In the genomic region with DNA sequence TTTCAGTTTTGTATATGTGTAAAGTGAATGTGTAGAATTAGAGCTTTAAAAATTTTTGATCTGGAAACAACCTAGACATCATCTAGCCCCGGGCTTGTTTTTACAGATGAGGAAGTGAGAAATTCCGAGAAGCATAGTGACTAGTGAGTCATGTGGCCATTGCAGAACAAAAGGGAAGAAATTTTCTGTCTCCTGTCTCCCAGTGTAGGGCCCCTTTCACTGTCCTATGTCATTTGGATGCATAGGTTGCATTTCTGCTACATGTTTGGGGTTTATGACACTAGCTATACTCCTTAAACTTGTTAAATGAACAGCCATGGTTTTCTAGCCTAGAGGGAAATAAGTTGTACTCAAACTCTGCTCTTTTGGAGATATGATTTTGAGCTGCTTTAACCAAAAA, we compare ENCODE assay signal across 8 cellular contexts.
DNase-seq lines count a peak whose midpoint lies in the region; ATAC-seq lines count a peak whose summit lies in the region.

No MANE protein-coding gene starts in this region.

- no peaks in the 10 kb centered on the region for H3K9me3 ChIP-seq in neuronal stem cell (replicated peaks in 1 of 2; ENCODE audit: control insufficient read depth in 2 of 2, insufficient read depth in 1 of 2, low read depth in 1 of 2, low read length in 2 of 2)

- no peak overlapping the region for H3K27ac ChIP-seq in neuronal stem cell (replicated peaks; ENCODE audit: low read length)

- no peak overlapping the region for H2BK12ac ChIP-seq in neuronal stem cell (ENCODE audit: low read length)

- no peak overlapping the region for H2BK15ac ChIP-seq in neuronal stem cell (ENCODE audit: low read length)

- no peaks in the 10 kb centered on the region for H3K36me3 ChIP-seq in neuronal stem cell (replicated peaks in 1 of 2; ENCODE audit: control insufficient read depth in 2 of 2, insufficient read depth in 2 of 2, low read length in 2 of 2)

- no peak overlapping the region for H2BK5ac ChIP-seq in neuronal stem cell (ENCODE audit: low read length)

- peaks cover 2 to 28% of the 10 kb centered on the region in 2 donors for H3K4me1 ChIP-seq in neuronal stem cell (ENCODE audit: control insufficient read depth in 2 of 2, insufficient read depth in 1 of 2, low read depth in 1 of 2, low read length in 2 of 2)

- H2BK120ac ChIP-seq in neuronal stem cell (ENCODE audit: low read depth, low read length), result no peak overlapping the region

- no peak overlapping the region for H4K91ac ChIP-seq in neuronal stem cell (ENCODE audit: low read depth, low read length, poor library complexity)

- no peak overlapping the region for H2AK5ac ChIP-seq in neuronal stem cell (ENCODE audit: low read depth, low read length)

- DNase-seq in stimulated activated naive CD4-positive, alpha-beta T cell (lab: John Stamatoyannopoulos, UW), result peak in 5 of 6 experiments; percentile 12 to 58 (median 55)
- DNase-seq in stimulated activated naive CD4-positive, alpha-beta T cell treated with Interleukin-2 at 50 U/mL for 16 hours (lab: John Stamatoyannopoulos, UW), result no peak
- peak; percentile 82 for DNase-seq in NOMO-1 treated with dmso at 0.1 percent for 144 hours (lab: John Stamatoyannopoulos, UW; ENCODE audit: unreplicated experiment)
- peak; percentile 43 for DNase-seq in dedifferentiated amniotic fluid mesenchymal stem cell (ENCODE audit: extremely low spot score)
- DNase-seq in neuronal stem cell (ENCODE audit: low spot score), result no peak
- DNase-seq in cortex of kidney (lab: John Stamatoyannopoulos, UW), result no peak
- DNase-seq in NCI-H1105 treated with DMSO at 0.1 percent for 48 hours (lab: John Stamatoyannopoulos, UW), result no peak

- H3K79me1 ChIP-seq in neuronal stem cell (ENCODE audit: low read depth, low read length), result no peaks in the 10 kb centered on the region

- H3K9ac ChIP-seq in neuronal stem cell (ENCODE audit: low read depth, low read length, poor library complexity), result no peak overlapping the region

- H3K18ac ChIP-seq in neuronal stem cell (ENCODE audit: low read length), result no peak overlapping the region

- H3K23ac ChIP-seq in neuronal stem cell (ENCODE audit: low read depth, low read length, poor library complexity), result no peak overlapping the region

- H4K8ac ChIP-seq in neuronal stem cell (ENCODE audit: low read depth, low read length), result no peak overlapping the region

- WGBS in neuronal stem cell (ENCODE audit: extremely low coverage in 2 of 2, insufficient read length in 2 of 2, insufficient replicate concordance in 1 of 2), 2 donors, result no CpG with 5 or more reads among the region's 2 CpGs

- no peak overlapping the region for H3K4me3 ChIP-seq in neuronal stem cell (ENCODE audit: low read length in 2 of 2)

- H3K27me3 ChIP-seq in neuronal stem cell (ENCODE audit: control insufficient read depth in 3 of 3, insufficient read depth in 3 of 3, low read depth in 1 of 3, low read length in 3 of 3), result no peaks in the 10 kb centered on the region

- no peak overlapping the region for H3K4ac ChIP-seq in neuronal stem cell (ENCODE audit: low read length)

- no peak overlapping the region for H3K14ac ChIP-seq in neuronal stem cell (ENCODE audit: low read length)

- peak; percentile 98 for ATAC-seq in HG02852 (IDR thresholded peaks at IDR 0.05; ENCODE audit: unreplicated experiment)

- no peak overlapping the region for H3K4me2 ChIP-seq in neuronal stem cell (ENCODE audit: insufficient read depth, low read length, poor library complexity, severe bottlenecking)

- peak overlapping the region; percentile 87 for H2AFZ ChIP-seq in neuronal stem cell (ENCODE audit: low read length)

Comparison
In these comparisons a context has a peak if more than half of its experiments do, and no peak if none do; other contexts are left out.
1. DNase-seq: peak in stimulated activated naive CD4-positive, alpha-beta T cell (5 of 6), NOMO-1 treated with dmso at 0.1 percent for 144 hours (single experiment) and dedifferentiated amniotic fluid mesenchymal stem cell (single experiment); none in stimulated activated naive CD4-positive, alpha-beta T cell treated with Interleukin-2 at 50 U/mL for 16 hours (single experiment), neuronal stem cell (single experiment), cortex of kidney (single experiment) and NCI-H1105 treated with DMSO at 0.1 percent for 48 hours (single experiment).